Comparison of ENCODE assay signal across 8 cellular contexts in the genomic region with DNA sequence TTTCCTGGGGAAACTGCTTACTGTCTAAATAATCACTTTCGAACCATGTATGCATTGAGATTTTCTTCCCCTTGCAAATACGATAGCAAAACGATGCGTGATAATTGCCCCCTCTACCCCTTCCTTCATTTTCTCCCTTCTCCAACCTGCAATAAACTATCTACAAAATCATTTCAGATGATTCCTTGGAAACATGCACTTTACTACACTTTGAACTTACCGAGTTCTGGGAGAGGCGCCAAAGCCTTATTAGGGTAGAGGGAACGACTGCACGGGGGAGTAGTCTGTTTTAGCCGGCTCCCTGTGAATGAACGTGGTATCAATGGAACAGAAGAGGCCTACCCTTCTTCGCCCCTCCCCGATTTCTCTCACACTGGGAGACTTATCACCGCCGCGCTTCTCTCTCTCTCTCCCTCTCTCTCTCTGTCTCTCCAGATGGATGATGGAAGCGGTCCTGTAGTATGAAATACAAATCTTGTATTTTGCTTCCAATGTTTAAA. TPM values are rescaled to one million over a fixed set of nuclear protein-coding genes. Genes with fewer than 3 reads are reported as not detected.
DNase-seq lines count a peak whose midpoint lies in the region; ATAC-seq and TF ChIP-seq lines count a peak whose summit lies in the region.

A gene with protein sequence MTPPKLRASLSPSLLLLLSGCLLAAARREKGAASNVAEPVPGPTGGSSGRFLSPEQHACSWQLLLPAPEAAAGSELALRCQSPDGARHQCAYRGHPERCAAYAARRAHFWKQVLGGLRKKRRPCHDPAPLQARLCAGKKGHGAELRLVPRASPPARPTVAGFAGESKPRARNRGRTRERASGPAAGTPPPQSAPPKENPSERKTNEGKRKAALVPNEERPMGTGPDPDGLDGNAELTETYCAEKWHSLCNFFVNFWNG (minus strand): TSS at position 309 of the 500 bp plus-strand sequence. CDS start 517 bp downstream, outside the sequence.

- H4K20me1 ChIP-seq in fibroblast of lung (ENCODE audit: control insufficient read depth, extremely low read depth, insufficient read depth, low read length), result no peaks in the 10 kb centered on the region

- H3K4me3 ChIP-seq in AG04449 (ENCODE audit: low read depth, low read length) (peak within 1 kb of the TSS; percentile 71), fibroblast of lung (replicated peaks in 1 of 4; ENCODE audit: control extremely low read depth in 1 of 4, insufficient read depth in 1 of 4, low read depth in 3 of 4, low read length in 4 of 4) (peak within 1 kb of the TSS; percentile 42 to 91 (median 58))

- H3K36me3 ChIP-seq in fibroblast of lung (ENCODE audit: control insufficient read depth, insufficient read depth, low read length), result no peaks in the 10 kb centered on the region

- H3K79me2 ChIP-seq in fibroblast of lung (ENCODE audit: control insufficient read depth, insufficient read depth, low read length), result no peaks in the 10 kb centered on the region

- H3K27me3 Mint-ChIP-seq in activated CD4-positive, alpha-beta memory T cell treated with anti-CD3 and anti-CD28 coated beads, Interleukin-2, amount 10 ng/mL, durations not matched to agents 7 days and 5 days, result peaks cover 18% of the 10 kb centered on the region
- peaks cover 6 to 8% of the 10 kb centered on the region in 2 donors for H3K27me3 Mint-ChIP-seq in natural killer cell (ENCODE audit: low read depth in 2 of 2)

- CTCF ChIA-PET in AG04449 (lab: Yijun Ruan, JAX), result interaction anchor here (1.0 to 2.8 kb wide), 4 partner anchors 53 to 610 kb away, joined by 3 to 18 read pairs (median 6); no protein-coding TSS in a partner anchor
- CTCF ChIA-PET in activated CD4-positive, alpha-beta memory T cell treated with anti-CD3 and anti-CD28 coated beads, Interleukin-2, amount 10 ng/mL, durations not matched to agents 7 days and 5 days (lab: Charles Lee), result interaction anchor here (0.6 to 2.6 kb wide), 11 partner anchors 9 to 153 kb away, joined by 3 to 17 read pairs (median 5); partner anchors contain the start of genes BTAF1 and TNKS2

- H3K27me3 ChIP-seq in fibroblast of lung (ENCODE audit: control insufficient read depth, insufficient read depth, low read length), result no peaks in the 10 kb centered on the region

- no peaks in the 10 kb centered on the region for H3K9me3 ChIP-seq in fibroblast of lung (ENCODE audit: control insufficient read depth, insufficient read depth, low read depth, low read length)

- peak within 1 kb of the TSS; percentile 54 for H3K9ac ChIP-seq in fibroblast of lung (ENCODE audit: insufficient read depth, low read length)

- H3K27ac Mint-ChIP-seq in activated CD4-positive, alpha-beta memory T cell treated with anti-CD3 and anti-CD28 coated beads, Interleukin-2, amount 10 ng/mL, durations not matched to agents 7 days and 5 days, result peak within 1 kb of the TSS; percentile 68
- H3K27ac Mint-ChIP-seq in natural killer cell, result peak within 1 kb of the TSS; percentile 85 to 88

- intact Hi-C loops in natural killer cell (cut with micrococcal nuclease), result loop anchor here (2.0 kb wide), 2 partner anchors 14 to 110 kb away; partner anchors contain the start of genes BTAF1 and TNKS2

- H3K4me2 ChIP-seq in fibroblast of lung (ENCODE audit: extremely low read depth, insufficient read depth, low read length), result peak within 1 kb of the TSS; percentile 97

- POLR2A ChIA-PET in AG04449 (lab: Yijun Ruan, JAX), result interaction anchor here (1.0 to 1.4 kb wide), 3 partner anchors 15 to 277 kb away, joined by 3 to 5 read pairs (median 3); partner anchors contain the start of genes BTAF1 and PPP1R3C
- POLR2A ChIA-PET in activated CD4-positive, alpha-beta memory T cell treated with anti-CD3 and anti-CD28 coated beads, Interleukin-2, amount 10 ng/mL, durations not matched to agents 7 days and 5 days (lab: Charles Lee), result interaction anchor here (0.6 to 3.0 kb wide), 13 partner anchors 10 to 708 kb away, joined by 3 to 56 read pairs (median 4); partner anchors contain the start of genes BTAF1 and TNKS2

- peaks cover 30% of the 10 kb centered on the region for H3K4me1 Mint-ChIP-seq in activated CD4-positive, alpha-beta memory T cell treated with anti-CD3 and anti-CD28 coated beads, Interleukin-2, amount 10 ng/mL, durations not matched to agents 7 days and 5 days
- peaks cover 26% of the 10 kb centered on the region in 2 donors for H3K4me1 Mint-ChIP-seq in natural killer cell

- H3K9me3 Mint-ChIP-seq in activated CD4-positive, alpha-beta memory T cell treated with anti-CD3 and anti-CD28 coated beads, Interleukin-2, amount 10 ng/mL, durations not matched to agents 7 days and 5 days, result no peaks in the 10 kb centered on the region
- H3K9me3 Mint-ChIP-seq in natural killer cell, result no peaks in the 10 kb centered on the region

- ATAC-seq in GM18907 (IDR thresholded peaks at IDR 0.05; ENCODE audit: unreplicated experiment) (peak; percentile 5), natural killer cell (peak in 1 of 3 donors; percentile 4), HG03521 (IDR thresholded peaks at IDR 0.05; ENCODE audit: unreplicated experiment) (no peak), HG02588 (IDR thresholded peaks at IDR 0.05; ENCODE audit: unreplicated experiment) (no peak)

- DNase-seq in AG04449 (ENCODE audit: low read depth, low spot score) (no peak), NCI-H345 (lab: John Stamatoyannopoulos, UW) (peak; percentile 65), fibroblast of lung (ENCODE audit: low read depth in 2 of 2) (peak; percentile 63 to 69), natural killer cell (no peak)
- peak; percentile 39 for DNase-seq in activated CD4-positive, alpha-beta memory T cell treated with anti-CD3 and anti-CD28 coated beads, Interleukin-2, amount 10 ng/mL, durations not matched to agents 7 days and 5 days

- H3K27ac ChIP-seq in fibroblast of lung (ENCODE audit: insufficient read depth, low read length), result no peak within 1 kb of the TSS

- TF ChIP-seq CTCF in AG04449 (IDR thresholded peaks at IDR 0.05; ENCODE audit: insufficient read depth, low read length, missing control alignments), result no peak
- no peak for TF ChIP-seq CTCF in fibroblast of lung (conservative IDR thresholded peaks at IDR 0.05 in 1 of 2, IDR thresholded peaks at IDR 0.05 in 1 of 2; ENCODE audit: low read depth in 1 of 2, low read length in 2 of 2)
- no peak for TF ChIP-seq CTCF in natural killer cell (IDR thresholded peaks at IDR 0.05)

- peaks cover 16% of the 10 kb centered on the region for H3K36me3 Mint-ChIP-seq in activated CD4-positive, alpha-beta memory T cell treated with anti-CD3 and anti-CD28 coated beads, Interleukin-2, amount 10 ng/mL, durations not matched to agents 7 days and 5 days (ENCODE audit: low read depth)
- no peaks in the 10 kb centered on the region for H3K36me3 Mint-ChIP-seq in natural killer cell

- H3K4me1 ChIP-seq in fibroblast of lung (ENCODE audit: control insufficient read depth, extremely low read depth, insufficient read depth, low read length), result no peaks in the 10 kb centered on the region

- peak within 1 kb of the TSS; percentile 82 for H3K4me3 Mint-ChIP-seq in activated CD4-positive, alpha-beta memory T cell treated with anti-CD3 and anti-CD28 coated beads, Interleukin-2, amount 10 ng/mL, durations not matched to agents 7 days and 5 days
- peak within 1 kb of the TSS; percentile 95 for H3K4me3 Mint-ChIP-seq in natural killer cell

- H2AFZ ChIP-seq in fibroblast of lung (ENCODE audit: low read length), result peak within 1 kb of the TSS; percentile 23

RNA-seq across cellular contexts. Expression of the gene that starts here (rescaled TPM):
- total RNA-seq in activated CD4-positive, alpha-beta memory T cell treated with anti-CD3 and anti-CD28 coated beads, Interleukin-2, amount 10 ng/mL, durations not matched to agents 7 days and 5 days, result 1 to 10 TPM; 1.3 to 2.0 TPM
- 0.26 and 0.50 TPM in 2 replicates for total RNA-seq in fibroblast of lung
- polyA plus RNA-seq in fibroblast of lung, result 0.25 and 0.40 TPM in 2 replicates
- polyA plus RNA-seq in fibroblast of lung (2012), result 0.93 and 1.1 TPM in 2 replicates
- 1.0 TPM in 1 of 2 replicates, not detected in the other for polyA minus RNA-seq in fibroblast of lung (ENCODE audit: low replicate concordance)
- 1 to 10 TPM; 2.0 to 2.9 (median 2.4) TPM for total RNA-seq in natural killer cell

Comparison
In these comparisons a context has a peak if more than half of its experiments do, and no peak if none do; other contexts are left out.
1. DNase-seq: peak in NCI-H345 (single experiment), activated CD4-positive, alpha-beta memory T cell treated with anti-CD3 and anti-CD28 coated beads, Interleukin-2, amount 10 ng/mL, durations not matched to agents 7 days and 5 days (single experiment) and fibroblast of lung (2 of 2); none in AG04449 (single experiment) and natural killer cell (single experiment).